Comparison of ENCODE assay signal across 1 cellular context in genomic region chr2:55048925-55049793, GRCh38.
TF ChIP-seq lines count a peak whose summit lies in the region.

No MANE protein-coding gene starts in this region.

TF ChIP-seq in K562, 482 proteins besides CTCF, POLR2A, EP300 and RAD21 (continued from another document and continues in another):
- no peak for TF ChIP-seq ZBTB12 (CRISPR knock-in tag; IDR thresholded peaks at IDR 0.05)
- peak; percentile 57; the same call in 1 of the 2 replicates for TF ChIP-seq L3MBTL2 (IDR thresholded peaks at IDR 0.05)
- TF ChIP-seq DPF2 (IDR thresholded peaks at IDR 0.05) = 0 out of 2 replicates have a peak, but pooled peaks have one; percentile 41
- no peak for TF ChIP-seq E2F3 (CRISPR knock-in tag; IDR thresholded peaks at IDR 0.05)
- TF ChIP-seq TAF9B (IDR thresholded peaks at IDR 0.05; ENCODE audit: partially characterized antibody) = peak; percentile 48
- TF ChIP-seq GATAD2B (IDR thresholded peaks at IDR 0.05; ENCODE audit: borderline replicate concordance) = peak; percentile 98
- TF ChIP-seq NKRF (IDR thresholded peaks at IDR 0.05; ENCODE audit: borderline replicate concordance) = peak; percentile 66; the same call in 1 of the 2 replicates
- TF ChIP-seq PREB (CRISPR knock-in tag; IDR thresholded peaks at IDR 0.05) = no peak
- peak; percentile 52 for TF ChIP-seq ARID1B (IDR thresholded peaks at IDR 0.05)
- TF ChIP-seq ZNF639 (CRISPR knock-in tag; conservative IDR thresholded peaks at IDR 0.05 in 1 of 2, IDR thresholded peaks at IDR 0.05 in 1 of 2) = no peak
- peak; percentile 56; the same call in 1 of the 2 replicates for TF ChIP-seq SMARCA4 (IDR thresholded peaks at IDR 0.05)
- no peak for TF ChIP-seq MCM7 (IDR thresholded peaks at IDR 0.05)
- no peak for TF ChIP-seq HDGF (IDR thresholded peaks at IDR 0.05)
- no peak for TF ChIP-seq ZNF407 (IDR thresholded peaks at IDR 0.05; ENCODE audit: low read depth)
- no peak for TF ChIP-seq PHTF2 (CRISPR knock-in tag; IDR thresholded peaks at IDR 0.05)
- 0 out of 2 replicates have a peak, but pooled peaks have one; percentile 34 for TF ChIP-seq TAF7 (tag; IDR thresholded peaks at IDR 0.05)
- TF ChIP-seq ZBTB40 (IDR thresholded peaks at IDR 0.05) = no peak
- TF ChIP-seq ZBTB40 (CRISPR knock-in tag; IDR thresholded peaks at IDR 0.05) = no peak
- TF ChIP-seq CTCFL (IDR thresholded peaks at IDR 0.05; ENCODE audit: borderline replicate concordance, insufficient read depth, low read depth, low read length, poor library complexity, severe bottlenecking) = peak; percentile 76
- TF ChIP-seq FOXP1 (CRISPR knock-in tag; IDR thresholded peaks at IDR 0.05) = 0 out of 2 replicates have a peak, but pooled peaks have one; percentile 73
- TF ChIP-seq E4F1 (CRISPR knock-in tag; IDR thresholded peaks at IDR 0.05; ENCODE audit: borderline replicate concordance) = no peak
- TF ChIP-seq HDAC2 (IDR thresholded peaks at IDR 0.05) = peak; percentile 85
